8 cellular contexts compared by ENCODE assay signal in genomic region chr10:93554760-93555432, GRCh38. TPM values are rescaled to one million over a fixed set of nuclear protein-coding genes. Genes with fewer than 3 reads are reported as not detected.
DNase-seq lines count a peak whose midpoint lies in the region; ATAC-seq and TF ChIP-seq lines count a peak whose summit lies in the region.

No MANE protein-coding gene starts in this region.

- H3K9ac ChIP-seq in GM23248 (no peak overlapping the region), mucosa of rectum (ENCODE audit: low read depth in 1 of 2, low read length in 2 of 2) (peak overlapping the region in 1 of 2 donors; percentile 36), subcutaneous abdominal adipose tissue (ENCODE audit: low read length in 5 of 5) (peak overlapping the region in 2 of 5 donors; percentile 5 to 33)

- no peaks in the 10 kb centered on the region for H3K9me3 Mint-ChIP-seq in CD8-positive, alpha-beta T cell
- no peaks in the 10 kb centered on the region for H3K9me3 Mint-ChIP-seq in activated CD4-positive, alpha-beta memory T cell treated with anti-CD3 and anti-CD28 coated beads, Interleukin-2, amount 10 ng/mL, durations not matched to agents 7 days and 5 days

- intact Hi-C loops in CD8-positive, alpha-beta T cell (cut with DNase I, micrococcal nuclease): loop anchor here in 1 of 2 experiments (2.0 kb wide), 1 partner anchor 306 kb away; no protein-coding TSS in a partner anchor

- POLR2A ChIA-PET in CD8-positive, alpha-beta T cell (lab: Charles Lee): no interaction called here
- POLR2A ChIA-PET in activated CD4-positive, alpha-beta memory T cell treated with anti-CD3 and anti-CD28 coated beads, Interleukin-2, amount 10 ng/mL, durations not matched to agents 7 days and 5 days (lab: Charles Lee): no interaction called here

- no peaks in the 10 kb centered on the region for H3K36me3 Mint-ChIP-seq in CD8-positive, alpha-beta T cell
- H3K36me3 Mint-ChIP-seq in activated CD4-positive, alpha-beta memory T cell treated with anti-CD3 and anti-CD28 coated beads, Interleukin-2, amount 10 ng/mL, durations not matched to agents 7 days and 5 days (ENCODE audit: low read depth): no peaks in the 10 kb centered on the region

- no peak overlapping the region for H3K4me2 ChIP-seq in GM23248 (ENCODE audit: unreplicated experiment)

- H3K27ac ChIP-seq in CD8-positive, alpha-beta T cell (ENCODE audit: low read depth, low read length): no peak overlapping the region
- H3K27ac ChIP-seq in GM23248 (no peak overlapping the region), mucosa of rectum (ENCODE audit: low read depth in 2 of 2, low read length in 2 of 2) (peak overlapping the region; percentile 28 to 66), subcutaneous abdominal adipose tissue (ENCODE audit: low read depth, low read length) (peak overlapping the region; percentile 75)

- no peaks in the 10 kb centered on the region for H3K9me3 ChIP-seq in CD8-positive, alpha-beta T cell (ENCODE audit: low read length)
- H3K9me3 ChIP-seq in GM23248 (ENCODE audit: low read depth): no peaks in the 10 kb centered on the region
- no peaks in the 10 kb centered on the region for H3K9me3 ChIP-seq in mucosa of rectum (ENCODE audit: control insufficient read depth in 2 of 2, low read length in 2 of 2)
- peaks cover 0 to 3% (median 0%) of the 10 kb centered on the region in 5 donors for H3K9me3 ChIP-seq in subcutaneous abdominal adipose tissue (ENCODE audit: control insufficient read depth in 5 of 5, low read length in 5 of 5)

- no peaks in the 10 kb centered on the region for H3K36me3 ChIP-seq in CD8-positive, alpha-beta T cell (ENCODE audit: insufficient read depth, low read length)
- no peaks in the 10 kb centered on the region for H3K36me3 ChIP-seq in GM23248 (ENCODE audit: low read depth)
- no peaks in the 10 kb centered on the region for H3K36me3 ChIP-seq in mucosa of rectum (ENCODE audit: control insufficient read depth in 2 of 2, insufficient read depth in 2 of 2, low read length in 2 of 2)
- no peaks in the 10 kb centered on the region for H3K36me3 ChIP-seq in subcutaneous abdominal adipose tissue (ENCODE audit: control insufficient read depth in 5 of 5, insufficient read depth in 5 of 5, low read length in 5 of 5)

- peak in 5 of 7 experiments; percentile 19 to 55 (median 26) for DNase-seq in CD8-positive, alpha-beta T cell
- DNase-seq in GM23248 (peak; percentile 74), NCI-H2227 (lab: John Stamatoyannopoulos, UW; ENCODE audit: unreplicated experiment) (peak; percentile 62)
- peak; percentile 51 for DNase-seq in activated CD4-positive, alpha-beta memory T cell treated with anti-CD3 and anti-CD28 coated beads, Interleukin-2, amount 10 ng/mL, durations not matched to agents 7 days and 5 days

- CTCF ChIA-PET in CD8-positive, alpha-beta T cell (lab: Charles Lee): interaction anchor here (1.0 to 1.8 kb wide), 2 partner anchors 16 to 366 kb away, joined by 3 to 4 read pairs; no protein-coding TSS in a partner anchor
- CTCF ChIA-PET in activated CD4-positive, alpha-beta memory T cell treated with anti-CD3 and anti-CD28 coated beads, Interleukin-2, amount 10 ng/mL, durations not matched to agents 7 days and 5 days (lab: Charles Lee): interaction anchor here (0.5 to 1.7 kb wide), 16 partner anchors 9 to 889 kb away, joined by 3 to 16 read pairs (median 4); partner anchors contain the start of genes FFAR4 and FRA10AC1

- H3F3A ChIP-seq in GM23248 (ENCODE audit: insufficient read depth): no peaks in the 10 kb centered on the region

- no peaks in the 10 kb centered on the region for H3K79me2 ChIP-seq in GM23248 (ENCODE audit: insufficient read depth)

- H4K20me1 ChIP-seq in GM23248 (ENCODE audit: insufficient read depth): no peaks in the 10 kb centered on the region

- 15 to 16% methylated on average over 14 of the region's 14 CpGs for WGBS in GM23248 (ENCODE audit: low coverage in 1 of 2, low lambda C conversion rate in 2 of 2, missing lambda C conversion rate in 2 of 2), 2 experiments

- no peaks in the 10 kb centered on the region for H3K4me1 ChIP-seq in CD8-positive, alpha-beta T cell (ENCODE audit: insufficient read depth, low read length)
- H3K4me1 ChIP-seq in GM23248 (ENCODE audit: insufficient read depth) (no peaks in the 10 kb centered on the region; the same call in 1 of the 2 replicates), mucosa of rectum (ENCODE audit: control insufficient read depth in 2 of 2, insufficient read depth in 2 of 2, low read length in 2 of 2) (peaks cover 7 to 23% of the 10 kb centered on the region in 2 donors), subcutaneous abdominal adipose tissue (ENCODE audit: control insufficient read depth in 5 of 5, insufficient read depth in 5 of 5, low read length in 5 of 5) (peaks cover 9 to 35% (median 29%) of the 10 kb centered on the region in 5 donors)

- H3K4me1 Mint-ChIP-seq in CD8-positive, alpha-beta T cell (ENCODE audit: low read depth): no peaks in the 10 kb centered on the region
- peaks cover 3% of the 10 kb centered on the region for H3K4me1 Mint-ChIP-seq in activated CD4-positive, alpha-beta memory T cell treated with anti-CD3 and anti-CD28 coated beads, Interleukin-2, amount 10 ng/mL, durations not matched to agents 7 days and 5 days

- H3K4me3 Mint-ChIP-seq in CD8-positive, alpha-beta T cell: no peak overlapping the region
- H3K4me3 Mint-ChIP-seq in activated CD4-positive, alpha-beta memory T cell treated with anti-CD3 and anti-CD28 coated beads, Interleukin-2, amount 10 ng/mL, durations not matched to agents 7 days and 5 days: no peak overlapping the region

- no peak for ATAC-seq in CD8-positive, alpha-beta T cell
- ATAC-seq in esophagus mucosa: peak; percentile 69
- ATAC-seq in GM18517 (IDR thresholded peaks at IDR 0.05; ENCODE audit: unreplicated experiment): no peak

- peak; percentile 42 for TF ChIP-seq CTCF in CD8-positive, alpha-beta T cell (IDR thresholded peaks at IDR 0.05)

- H3K27me3 Mint-ChIP-seq in CD8-positive, alpha-beta T cell (ENCODE audit: low read depth): peaks cover 14% of the 10 kb centered on the region
- peaks cover 6% of the 10 kb centered on the region for H3K27me3 Mint-ChIP-seq in activated CD4-positive, alpha-beta memory T cell treated with anti-CD3 and anti-CD28 coated beads, Interleukin-2, amount 10 ng/mL, durations not matched to agents 7 days and 5 days

- no peaks in the 10 kb centered on the region for H3K27me3 ChIP-seq in CD8-positive, alpha-beta T cell (ENCODE audit: insufficient read depth, low read length)
- no peaks in the 10 kb centered on the region for H3K27me3 ChIP-seq in GM23248 (replicated peaks; ENCODE audit: insufficient read depth)
- H3K27me3 ChIP-seq in mucosa of rectum (ENCODE audit: control insufficient read depth in 2 of 2, insufficient read depth in 2 of 2, low read length in 2 of 2): no peaks in the 10 kb centered on the region
- H3K27me3 ChIP-seq in subcutaneous abdominal adipose tissue (ENCODE audit: control insufficient read depth in 5 of 5, insufficient read depth in 4 of 5, low read length in 5 of 5): no peaks in the 10 kb centered on the region

- H3K27ac Mint-ChIP-seq in CD8-positive, alpha-beta T cell: no peak overlapping the region
- H3K27ac Mint-ChIP-seq in activated CD4-positive, alpha-beta memory T cell treated with anti-CD3 and anti-CD28 coated beads, Interleukin-2, amount 10 ng/mL, durations not matched to agents 7 days and 5 days: no peak overlapping the region

- no peaks in the 10 kb centered on the region for H3K9me2 ChIP-seq in GM23248 (ENCODE audit: insufficient read depth)

- H2AFZ ChIP-seq in GM23248: peak overlapping the region; percentile 83

- in situ Hi-C loops in GM23248 (cut with MboI): no loop called here

- H3K4me3 ChIP-seq in CD8-positive, alpha-beta T cell (ENCODE audit: low read depth, low read length): no peak overlapping the region
- H3K4me3 ChIP-seq in GM23248: no peak overlapping the region
- peak overlapping the region in 1 of 2 donors; percentile 6 for H3K4me3 ChIP-seq in mucosa of rectum (ENCODE audit: low read length in 2 of 2)
- no peak overlapping the region for H3K4me3 ChIP-seq in subcutaneous abdominal adipose tissue (ENCODE audit: low read depth in 1 of 5, low read length in 5 of 5)

RNA-seq across cellular contexts. Expression of gene FFAR4, which starts 11.6 kb away (rescaled TPM):
- not detected for total RNA-seq in CD8-positive, alpha-beta T cell
- not detected in 2 replicates for total RNA-seq in GM23248 (2014; rRNA removed; shearing (Covaris generic))
- polyA plus RNA-seq in GM23248 (2016; fragmentation: Nextera tagmentation; extraction: Ambion mirVana): not detected in 2 replicates
- not detected for total RNA-seq in activated CD4-positive, alpha-beta memory T cell treated with anti-CD3 and anti-CD28 coated beads, Interleukin-2, amount 10 ng/mL, durations not matched to agents 7 days and 5 days
- 0.16 TPM for total RNA-seq in esophagus mucosa

RNA-seq across cellular contexts. Expression of gene RBP4, which starts 46.1 kb away (rescaled TPM):
- total RNA-seq in CD8-positive, alpha-beta T cell: not detected
- 1.1 TPM in 1 of 2 replicates, not detected in the other for total RNA-seq in GM23248 (2014; rRNA removed; shearing (Covaris generic))
- 0.46 and 0.90 TPM in 2 replicates for polyA plus RNA-seq in GM23248 (2016; fragmentation: Nextera tagmentation; extraction: Ambion mirVana)
- total RNA-seq in activated CD4-positive, alpha-beta memory T cell treated with anti-CD3 and anti-CD28 coated beads, Interleukin-2, amount 10 ng/mL, durations not matched to agents 7 days and 5 days: not detected
- total RNA-seq in esophagus mucosa: 0.60 TPM

RNA-seq across cellular contexts. Expression of gene PDE6C, which starts 57.4 kb away (rescaled TPM):
- not detected for total RNA-seq in CD8-positive, alpha-beta T cell
- total RNA-seq in GM23248 (2014; rRNA removed; shearing (Covaris generic)): not detected in 2 replicates
- polyA plus RNA-seq in GM23248 (2016; fragmentation: Nextera tagmentation; extraction: Ambion mirVana): 0.08 TPM in 1 of 2 replicates, not detected in the other
- total RNA-seq in activated CD4-positive, alpha-beta memory T cell treated with anti-CD3 and anti-CD28 coated beads, Interleukin-2, amount 10 ng/mL, durations not matched to agents 7 days and 5 days: not detected
- not detected for total RNA-seq in esophagus mucosa

RNA-seq across cellular contexts. Expression of gene CEP55, which starts 58.5 kb away (rescaled TPM):
- under 1 TPM in 1 of 2 experiments, not detected in 1; 0.16 TPM for total RNA-seq in CD8-positive, alpha-beta T cell
- total RNA-seq in GM23248 (2014; rRNA removed; shearing (Covaris generic)): 21.5 and 32.4 TPM in 2 replicates
- polyA plus RNA-seq in GM23248 (2016; fragmentation: Nextera tagmentation; extraction: Ambion mirVana): 14.9 and 16.8 TPM in 2 replicates
- 10 to 100 TPM; 82.5 to 84.6 TPM for total RNA-seq in activated CD4-positive, alpha-beta memory T cell treated with anti-CD3 and anti-CD28 coated beads, Interleukin-2, amount 10 ng/mL, durations not matched to agents 7 days and 5 days
- 17.8 TPM for total RNA-seq in esophagus mucosa

Comparison
In these comparisons a context has a peak if more than half of its experiments do, and no peak if none do; other contexts are left out.
1. H3K27ac ChIP-seq: peak in mucosa of rectum (2 of 2) and subcutaneous abdominal adipose tissue (single experiment); none in CD8-positive, alpha-beta T cell (single experiment) and GM23248 (single experiment).
2. Peak in every context shown above with its lines, with median percentiles within 50 percentile points of each other: DNase-seq.